Comparison of ENCODE assay signal across 34 cellular contexts in the genomic region with DNA sequence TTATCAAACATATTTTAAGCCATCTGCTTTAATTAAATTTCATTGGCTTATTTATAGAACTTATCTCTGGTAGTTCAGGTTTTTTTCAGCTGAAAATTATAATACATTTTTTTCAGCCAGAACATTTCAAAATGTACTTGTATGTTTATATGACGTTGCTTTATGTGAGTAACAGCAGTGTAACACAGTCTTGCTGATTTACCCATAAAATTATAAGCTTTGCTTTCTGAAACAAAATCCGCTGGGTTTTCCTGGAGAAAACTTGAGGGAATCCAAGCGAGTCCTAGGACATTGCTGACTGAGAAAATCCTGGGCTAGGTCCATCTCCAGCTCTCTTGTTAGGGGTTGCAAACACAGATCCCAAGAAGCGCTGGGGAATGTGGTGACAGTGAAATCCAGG.
"Had no signal": no experiment of that assay in that cellular context is flagged by ENCODE, and none has a peak within 500 bp of the region (broad histone marks: within the 10 kb centered on the region; RNA-seq: fewer than 3 reads in every experiment).

No MANE protein-coding gene starts in this region.

- DNase-seq: activated CD4-positive, alpha-beta memory T cell treated with anti-CD3 and anti-CD28 coated beads, Interleukin-2, amount 10 ng/mL, durations not matched to agents 7 days and 5 days; activated CD4-positive, alpha-beta T cell treated with anti-CD3 and anti-CD28 coated beads for 36 hours; activated CD4-positive, alpha-beta T cell treated with anti-CD3 and anti-CD28 coated beads, Interleukin-2, amount 50 U/mL, for 1 hour; activated CD8-positive, alpha-beta memory T cell treated with anti-CD3 and anti-CD28 coated beads for 24 hours; activated CD8-positive, alpha-beta memory T cell treated with anti-CD3 and anti-CD28 coated beads, Interleukin-2, amount 10 ng/mL, durations not matched to agents 7 days and 5 days; activated CD8-positive, alpha-beta memory T cell treated with anti-CD3 and anti-CD28 coated beads, Interleukin-2, amount 50 U/mL, for 48 hours; activated effector memory CD4-positive, alpha-beta T cell treated with anti-CD3 and anti-CD28 coated beads, Interleukin-2, amount 50 U/mL, for 16 hours; activated naive CD4-positive, alpha-beta T cell; activated naive CD4-positive, alpha-beta T cell treated with anti-CD3 and anti-CD28 coated beads, Interleukin-2, amount 50 U/mL, for 16 hours; activated naive CD8-positive, alpha-beta T cell treated with anti-CD3 and anti-CD28 coated beads for 36 hours; activated T-cell treated with anti-CD3 and anti-CD28 coated beads, Interleukin-2, amount 50 U/mL, for 48 hours; amniotic stem cell; aorta; brain microvascular endothelial cell; central memory CD4-positive, alpha-beta T cell; NCI-H1092 treated with DMSO at 0.1 percent for 48 hours; NCI-H1417; NCI-H146; NCI-H187 treated with DMSO at 0.1 percent for 48 hours; NCI-H2081; NCI-H2171 treated with DMSO at 0.1 percent for 48 hours; NCI-H2227 treated with DMSO at 0.1 percent for 48 hours; NCI-H446; NCI-H510A treated with DMSO at 0.1 percent for 48 hours; NCI-H69; Peyer's patch; RPMI8226; SHP77 treated with DMSO at 0.1 percent for 48 hours; SK-N-SH had no signal

- H3K9me2 ChIP-seq: SK-N-SH had no signal

- H3K27me3 Mint-ChIP-seq: activated CD4-positive, alpha-beta memory T cell treated with anti-CD3 and anti-CD28 coated beads, Interleukin-2, amount 10 ng/mL, durations not matched to agents 7 days and 5 days; activated CD4-positive, alpha-beta T cell treated with anti-CD3 and anti-CD28 coated beads for 36 hours; activated CD8-positive, alpha-beta memory T cell treated with anti-CD3 and anti-CD28 coated beads, Interleukin-2, amount 10 ng/mL, durations not matched to agents 7 days and 5 days; activated naive CD8-positive, alpha-beta T cell treated with anti-CD3 and anti-CD28 coated beads for 36 hours had no signal

- H3K4me1 ChIP-seq: Peyer's patch had no signal

- H3K9me3 ChIP-seq: Peyer's patch, SJSA1 had no signal

- H3K36me3 Mint-ChIP-seq: WTC11 had no signal

- H3K4me3 Mint-ChIP-seq: activated CD4-positive, alpha-beta memory T cell treated with anti-CD3 and anti-CD28 coated beads, Interleukin-2, amount 10 ng/mL, durations not matched to agents 7 days and 5 days; activated CD4-positive, alpha-beta T cell treated with anti-CD3 and anti-CD28 coated beads for 36 hours; activated CD8-positive, alpha-beta memory T cell treated with anti-CD3 and anti-CD28 coated beads, Interleukin-2, amount 10 ng/mL, durations not matched to agents 7 days and 5 days; activated naive CD8-positive, alpha-beta T cell treated with anti-CD3 and anti-CD28 coated beads for 36 hours; T-helper 1 cell treated with Interleukin-12 subunit alpha and Interleukin-12 subunit beta and Interleukin-4 antibody, amounts not matched to agents 30 μg/mL and 1 μg/mL, for 36 hours; T-helper 2 cell treated with Interferon-gamma antibody and Interleukin-4, amounts not matched to agents 5 μg/mL and 100 μg/mL, for 36 hours; WTC11 had no signal

- H3K36me3 ChIP-seq: brain microvascular endothelial cell, Peyer's patch, SJSA1 had no signal

- H3K27ac ChIP-seq: brain microvascular endothelial cell, Peyer's patch, SJSA1 had no signal

- ATAC-seq: activated CD4-positive, alpha-beta T cell treated with anti-CD3 and anti-CD28 coated beads for 36 hours; activated CD4-positive, CD25-positive, alpha-beta regulatory T cell treated with anti-CD3 and anti-CD28 coated beads, Interleukin-2, amount 50 U/mL, for 24 hours; activated CD8-positive, alpha-beta memory T cell treated with anti-CD3 and anti-CD28 coated beads, Interleukin-2, amount 10 ng/mL, durations not matched to agents 7 days and 5 days had no signal

- H3K4me3 ChIP-seq: Peyer's patch, SJSA1 had no signal

- H3K27ac Mint-ChIP-seq: activated CD4-positive, alpha-beta memory T cell treated with anti-CD3 and anti-CD28 coated beads, Interleukin-2, amount 10 ng/mL, durations not matched to agents 7 days and 5 days; activated CD4-positive, alpha-beta T cell treated with anti-CD3 and anti-CD28 coated beads for 36 hours; activated CD8-positive, alpha-beta memory T cell treated with anti-CD3 and anti-CD28 coated beads, Interleukin-2, amount 10 ng/mL, durations not matched to agents 7 days and 5 days; activated naive CD8-positive, alpha-beta T cell treated with anti-CD3 and anti-CD28 coated beads for 36 hours; T-helper 1 cell treated with Interleukin-12 subunit alpha and Interleukin-12 subunit beta and Interleukin-4 antibody, amounts not matched to agents 30 μg/mL and 1 μg/mL, for 36 hours; T-helper 2 cell treated with Interferon-gamma antibody and Interleukin-4, amounts not matched to agents 5 μg/mL and 100 μg/mL, for 36 hours had no signal

- H3K27me3 ChIP-seq: brain microvascular endothelial cell, Peyer's patch, SJSA1 had no signal
